Comparison of ENCODE assay signal across 27 cellular contexts in genomic region chr10:35803046-35803445, GRCh38.
"Had no signal": no experiment of that assay in that cellular context is flagged by ENCODE, and none has a peak within 500 bp of the region (broad histone marks: within the 10 kb centered on the region; RNA-seq: fewer than 3 reads in every experiment).

No MANE protein-coding gene starts in this region.

- H3K27me3 ChIP-seq: esophagus squamous epithelium, neutrophil, right atrium auricular region, stomach, thyroid gland had no signal

- H3K27me3 Mint-ChIP-seq: type B pancreatic cell had no signal

- H3K27ac Mint-ChIP-seq: immature natural killer cell; naive thymus-derived CD8-positive, alpha-beta T cell; nephron progenitor cell; stimulated activated effector memory CD8-positive, alpha-beta T cell treated with anti-CD3 and anti-CD28 coated beads, Interleukin-12 subunit alpha, Interleukin-12 subunit beta, amount 100 ng/mL, for 72 hours; type B pancreatic cell had no signal

- ATAC-seq: left ventricle myocardium superior; naive thymus-derived CD8-positive, alpha-beta T cell; sciatic nerve; stimulated activated effector memory CD8-positive, alpha-beta T cell treated with anti-CD3 and anti-CD28 coated beads, Interleukin-12 subunit alpha, Interleukin-12 subunit beta, amount 100 ng/mL, for 72 hours had no signal

- H3K36me3 Mint-ChIP-seq: immature natural killer cell; stimulated activated effector memory CD8-positive, alpha-beta T cell treated with anti-CD3 and anti-CD28 coated beads, Interleukin-12 subunit alpha, Interleukin-12 subunit beta, amount 100 ng/mL, for 72 hours; type B pancreatic cell had no signal

- H3K27ac ChIP-seq: coronary artery, esophagus squamous epithelium, neutrophil, prostate gland, right atrium auricular region, stomach, thyroid gland had no signal

- H3K36me3 ChIP-seq: esophagus squamous epithelium, neutrophil, prostate gland, right atrium auricular region, stomach, thyroid gland had no signal

- H3K9me3 Mint-ChIP-seq: type B pancreatic cell had no signal

- FAIRE-seq: endometrium, frontal cortex, keratinocyte had no signal

- H3K4me1 ChIP-seq: esophagus squamous epithelium, prostate gland, right atrium auricular region, stomach, thyroid gland had no signal

- H3K4me3 ChIP-seq: coronary artery, esophagus squamous epithelium, lung, prostate gland, right atrium auricular region, stomach, thyroid gland had no signal

- H3K4me3 Mint-ChIP-seq: immature natural killer cell; naive thymus-derived CD8-positive, alpha-beta T cell; nephron progenitor cell; stimulated activated effector memory CD8-positive, alpha-beta T cell treated with anti-CD3 and anti-CD28 coated beads, Interleukin-12 subunit alpha, Interleukin-12 subunit beta, amount 100 ng/mL, for 72 hours; type B pancreatic cell had no signal

- H3K9me3 ChIP-seq: esophagus squamous epithelium, neutrophil, prostate gland, stomach, thyroid gland had no signal

- H3K4me1 Mint-ChIP-seq: immature natural killer cell; naive thymus-derived CD8-positive, alpha-beta T cell; stimulated activated effector memory CD8-positive, alpha-beta T cell treated with anti-CD3 and anti-CD28 coated beads, Interleukin-12 subunit alpha, Interleukin-12 subunit beta, amount 100 ng/mL, for 72 hours had no signal

- DNase-seq: central memory CD4-positive, alpha-beta T cell; dermis blood vessel endothelial cell; effector memory CD4-positive, alpha-beta T cell; erythroblast; esophagus squamous epithelium; hypothalamus; immature natural killer cell; left ventricle myocardium superior; mesenchymal stem cell; naive thymus-derived CD8-positive, alpha-beta T cell; nephron progenitor cell; stimulated activated CD4-positive, alpha-beta T cell treated with anti-CD3 and anti-CD28 coated beads, Interleukin-2, amount 100 ng/mL, for 24 hours; stimulated activated CD4-positive, alpha-beta T cell treated with anti-CD3 and anti-CD28 coated beads, Interleukin-4, amount 100 ng/mL, for 24 hours; stimulated activated naive CD4-positive, alpha-beta T cell treated with Interleukin-2 at 50 U/mL for 16 hours; stomach; thyroid gland had no signal
